ENCODE assay signal across 24 cellular contexts in genomic region chr18:41464278-41464677, GRCh38.
"Had no signal": no experiment of that assay in that cellular context is flagged by ENCODE, and none has a peak within 500 bp of the region (broad histone marks: within the 10 kb centered on the region; RNA-seq: fewer than 3 reads in every experiment).

No MANE protein-coding gene starts in this region.

- H3K9me3 ChIP-seq: esophagus muscularis mucosa, gastroesophageal sphincter, mucosa of descending colon, neutrophil, spleen, upper lobe of left lung, uterus had no signal

- H3K4me3 ChIP-seq: dorsolateral prefrontal cortex, esophagus muscularis mucosa, gastroesophageal sphincter, mucosa of descending colon, spleen, tibial artery, upper lobe of left lung, uterus had no signal

- DNase-seq: cortex of kidney; dorsolateral prefrontal cortex; effector CD8-positive, alpha-beta T cell; kidney glomerular epithelial cell; mammary epithelial cell; mucosa of descending colon; naive thymus-derived CD8-positive, alpha-beta T cell; posterior cingulate gyrus; spleen; stimulated activated CD4-positive, alpha-beta T cell treated with anti-CD3 and anti-CD28 coated beads, Interleukin-15, amount 100 ng/mL, for 24 hours; stimulated activated CD4-positive, alpha-beta T cell treated with anti-CD3 and anti-CD28 coated beads, Interleukin-1b, Interleukin-23, amount 100 ng/mL, for 48 hours; stimulated activated CD4-positive, alpha-beta T cell treated with anti-CD3 and anti-CD28 coated beads, Interleukin-4, amount 100 ng/mL, for 24 hours; tibial artery; upper lobe of left lung; uterus had no signal

- ATAC-seq: gastroesophageal sphincter; mucosa of descending colon; naive thymus-derived CD8-positive, alpha-beta T cell; sciatic nerve; stimulated activated memory B cell treated with anti-CD40 and anti-IgM and Interleukin-4, amounts not matched to agents 10 μg/mL and 1 μg/mL and 100 μg/mL, for 72 hours had no signal

- H3K36me3 Mint-ChIP-seq: naive thymus-derived CD8-positive, alpha-beta T cell; stimulated activated memory B cell treated with anti-CD40 and anti-IgM and Interleukin-4, amounts not matched to agents 10 μg/mL and 1 μg/mL and 100 μg/mL, for 72 hours had no signal

- H3K27ac ChIP-seq: dorsolateral prefrontal cortex, epithelial cell of prostate, esophagus muscularis mucosa, gastroesophageal sphincter, neutrophil, spleen, tibial artery, upper lobe of left lung, uterus had no signal

- H3K4me3 Mint-ChIP-seq: naive thymus-derived CD8-positive, alpha-beta T cell; stimulated activated memory B cell treated with anti-CD40 and anti-IgM and Interleukin-4, amounts not matched to agents 10 μg/mL and 1 μg/mL and 100 μg/mL, for 72 hours; stimulated activated naive CD8-positive, alpha-beta T cell treated with anti-CD3 and anti-CD28 coated beads, Interleukin-15, Interleukin-2, amounts not matched to agents 100 ng/mL and 50 ng/mL, for 24 hours had no signal

- H3K4me1 Mint-ChIP-seq: naive thymus-derived CD8-positive, alpha-beta T cell; stimulated activated memory B cell treated with anti-CD40 and anti-IgM and Interleukin-4, amounts not matched to agents 10 μg/mL and 1 μg/mL and 100 μg/mL, for 72 hours had no signal

- FAIRE-seq: endometrium, islet of Langerhans had no signal

- H3K27me3 Mint-ChIP-seq: stimulated activated memory B cell treated with anti-CD40 and anti-IgM and Interleukin-4, amounts not matched to agents 10 μg/mL and 1 μg/mL and 100 μg/mL, for 72 hours; stimulated activated naive CD8-positive, alpha-beta T cell treated with anti-CD3 and anti-CD28 coated beads, Interleukin-15, Interleukin-2, amounts not matched to agents 100 ng/mL and 50 ng/mL, for 24 hours had no signal

- H3K27me3 ChIP-seq: esophagus muscularis mucosa, gastroesophageal sphincter, neutrophil, spleen, tibial artery, upper lobe of left lung, uterus had no signal

- H3K4me1 ChIP-seq: esophagus muscularis mucosa, gastroesophageal sphincter, spleen, upper lobe of left lung, uterus had no signal

- H3K36me3 ChIP-seq: esophagus muscularis mucosa, gastroesophageal sphincter, neutrophil, spleen, tibial artery, upper lobe of left lung, uterus had no signal

- H3K27ac Mint-ChIP-seq: naive thymus-derived CD8-positive, alpha-beta T cell; stimulated activated memory B cell treated with anti-CD40 and anti-IgM and Interleukin-4, amounts not matched to agents 10 μg/mL and 1 μg/mL and 100 μg/mL, for 72 hours; stimulated activated naive CD8-positive, alpha-beta T cell treated with anti-CD3 and anti-CD28 coated beads, Interleukin-15, Interleukin-2, amounts not matched to agents 100 ng/mL and 50 ng/mL, for 24 hours had no signal
